In the genomic region with DNA sequence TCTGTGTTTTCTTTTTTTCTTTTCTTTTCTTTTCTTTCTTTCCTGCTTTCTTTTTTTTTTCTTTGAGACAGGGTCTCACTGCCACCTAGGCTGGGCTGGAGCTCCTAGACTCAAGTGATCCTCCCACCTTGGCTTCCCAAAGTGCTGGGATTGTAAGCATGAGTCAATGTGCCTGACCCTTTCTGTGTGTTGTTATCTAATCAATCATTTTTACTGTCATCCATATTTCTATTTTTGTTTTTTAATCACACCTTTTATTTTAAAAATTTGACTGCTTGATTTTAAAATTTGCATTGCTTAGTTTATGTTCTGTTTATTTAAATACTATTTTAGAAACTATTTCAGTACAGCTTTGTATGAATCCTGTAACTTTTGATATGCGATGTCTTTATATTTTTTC, we compare ENCODE assay signal across 1 cellular context.
TF ChIP-seq lines count a peak whose summit lies in the region.

No MANE protein-coding gene starts in this region.

TF ChIP-seq in K562, 482 proteins besides CTCF, POLR2A, EP300 and RAD21:
- TF ChIP-seq, protein P1, sequence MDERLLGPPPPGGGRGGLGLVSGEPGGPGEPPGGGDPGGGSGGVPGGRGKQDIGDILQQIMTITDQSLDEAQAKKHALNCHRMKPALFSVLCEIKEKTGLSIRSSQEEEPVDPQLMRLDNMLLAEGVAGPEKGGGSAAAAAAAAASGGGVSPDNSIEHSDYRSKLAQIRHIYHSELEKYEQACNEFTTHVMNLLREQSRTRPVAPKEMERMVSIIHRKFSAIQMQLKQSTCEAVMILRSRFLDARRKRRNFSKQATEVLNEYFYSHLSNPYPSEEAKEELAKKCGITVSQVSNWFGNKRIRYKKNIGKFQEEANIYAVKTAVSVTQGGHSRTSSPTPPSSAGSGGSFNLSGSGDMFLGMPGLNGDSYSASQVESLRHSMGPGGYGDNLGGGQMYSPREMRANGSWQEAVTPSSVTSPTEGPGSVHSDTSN (CRISPR knock-in tag; IDR thresholded peaks at IDR 0.05; ENCODE audit: low read depth), result no peak
- TF ChIP-seq, protein P1 (tag; conservative IDR thresholded peaks at IDR 0.05; ENCODE audit: low read depth), result peak; percentile 51; the same call in 1 of the 2 replicates
- TF ChIP-seq FOXP1 (CRISPR knock-in tag; IDR thresholded peaks at IDR 0.05) (no peak), MEIS2 (IDR thresholded peaks at IDR 0.05; ENCODE audit: partially characterized antibody) (peak; percentile 56)
TF ChIP-seq in K562: peak in this region for 2.
